In genomic region chr12:68406134-68406576, GRCh38 we compare ENCODE assay signal across 8 cellular contexts.
DNase-seq lines count a peak whose midpoint lies in the region; ATAC-seq and TF ChIP-seq lines count a peak whose summit lies in the region.

No MANE protein-coding gene starts in this region.

- H3K9me3 ChIP-seq in HEK293 (ENCODE audit: control insufficient read depth, insufficient read depth, low read depth, low read length): no peaks in the 10 kb centered on the region

- H3K36me3 ChIP-seq in HEK293 (ENCODE audit: control insufficient read depth in 2 of 2, insufficient read depth in 1 of 2, low read length in 2 of 2): no peaks in the 10 kb centered on the region

- no peak overlapping the region for H3K27ac ChIP-seq in HEK293 (ENCODE audit: extremely low read depth, low read depth, low read length)

- H3K4me3 ChIP-seq in HEK293 (ENCODE audit: low read depth, low read length) (no peak overlapping the region), fibroblast of pulmonary artery (replicated peaks; ENCODE audit: low read depth, low read length) (no peak overlapping the region)

- DNase-seq in fibroblast of pulmonary artery (ENCODE audit: low read depth) (peak; percentile 99), nucleus accumbens (lab: John Stamatoyannopoulos, UW) (peak in 50 of 56 donors; percentile 2 to 74 (median 34))
- no peak for DNase-seq in NK-92 treated with Interleukin-12 subunit alpha and Interleukin-12 subunit beta, amount 100 ng/mL, for 24 hours (lab: John Stamatoyannopoulos, UW)

- TF ChIP-seq CTCF in HEK293 (tag by site-specific recombination; IDR thresholded peaks at IDR 0.05) (no peak), fibroblast of pulmonary artery (IDR thresholded peaks at IDR 0.05; ENCODE audit: low read length, missing control alignments) (peak; percentile 73)

- CTCF ChIA-PET in HEK293 (lab: Yijun Ruan, JAX): interaction anchor here (0.6 to 1.0 kb wide), 4 partner anchors 19 to 952 kb away, joined by 3 to 4 read pairs (median 3); no protein-coding TSS in a partner anchor

- H3K4me1 ChIP-seq in HEK293 (ENCODE audit: control insufficient read depth, insufficient read depth, low read length): no peaks in the 10 kb centered on the region

- ATAC-seq in SK-N-SH treated with all-trans-retinoic acid at 6 μM for 48 hours (peak; percentile 96), HG03097 (IDR thresholded peaks at IDR 0.05; ENCODE audit: low FRiP score, unreplicated experiment) (no peak), GM18519 (IDR thresholded peaks at IDR 0.05; ENCODE audit: low FRiP score, unreplicated experiment) (no peak), GM18868 (IDR thresholded peaks at IDR 0.05; ENCODE audit: unreplicated experiment) (no peak)

- POLR2A ChIA-PET in HEK293 (lab: Yijun Ruan, JAX): no interaction called here

TF ChIP-seq in HEK293, 187 proteins besides CTCF, POLR2A, EP300 and RAD21 (continues in another document):
- no peak for TF ChIP-seq ZNF48 (tag by site-specific recombination; IDR thresholded peaks at IDR 0.05)
- TF ChIP-seq ZNF132 (tag by site-specific recombination; IDR thresholded peaks at IDR 0.05; ENCODE audit: borderline replicate concordance): no peak
- TF ChIP-seq ZNF394 (tag by site-specific recombination; IDR thresholded peaks at IDR 0.05; ENCODE audit: borderline replicate concordance): no peak
- TF ChIP-seq PRDM4 (tag by site-specific recombination; IDR thresholded peaks at IDR 0.05): no peak
- peak; percentile 68; the same call in 1 of the 2 replicates for TF ChIP-seq ZNF548 (tag by site-specific recombination; IDR thresholded peaks at IDR 0.05)
- TF ChIP-seq ZNF133 (tag by site-specific recombination; IDR thresholded peaks at IDR 0.05): no peak
- TF ChIP-seq ZNF350 (tag by site-specific recombination; IDR thresholded peaks at IDR 0.05): no peak
- TF ChIP-seq ZNF366 (tag by site-specific recombination; conservative IDR thresholded peaks at IDR 0.05): no peak
- TF ChIP-seq HOXA7 (CRISPR knock-in tag; IDR thresholded peaks at IDR 0.05; ENCODE audit: borderline replicate concordance): no peak
- no peak for TF ChIP-seq OVOL3 (tag by site-specific recombination; IDR thresholded peaks at IDR 0.05)
- TF ChIP-seq ZNF274 (IDR thresholded peaks at IDR 0.05; ENCODE audit: low read length): no peak
- no peak for TF ChIP-seq ZNF274 (tag by site-specific recombination; IDR thresholded peaks at IDR 0.05; ENCODE audit: borderline replicate concordance)
- 0 out of 2 replicates have a peak, but pooled peaks have one; percentile 21 for TF ChIP-seq ZNF341 (tag by site-specific recombination; IDR thresholded peaks at IDR 0.05; ENCODE audit: low read depth)
- TF ChIP-seq ZNF639 (tag by site-specific recombination; IDR thresholded peaks at IDR 0.05): no peak
- no peak for TF ChIP-seq ZSCAN16 (tag by site-specific recombination; IDR thresholded peaks at IDR 0.05)

TF ChIP-seq in SK-N-SH treated with all-trans-retinoic acid at 6 μM for 48 hours, 23 proteins besides CTCF, POLR2A, EP300 and RAD21:
- no peak for TF ChIP-seq ZC3H10 (CRISPR knock-in tag; IDR thresholded peaks at IDR 0.05)
- no peak for TF ChIP-seq TSHZ2 (CRISPR knock-in tag; IDR thresholded peaks at IDR 0.05)
- no peak for TF ChIP-seq SNAI2 (CRISPR knock-in tag; IDR thresholded peaks at IDR 0.05)
- no peak for TF ChIP-seq ISL1 (CRISPR knock-in tag; IDR thresholded peaks at IDR 0.05)
- TF ChIP-seq ZFP30 (CRISPR knock-in tag; IDR thresholded peaks at IDR 0.05): no peak
- TF ChIP-seq PATZ1 (CRISPR knock-in tag; IDR thresholded peaks at IDR 0.05; ENCODE audit: borderline replicate concordance): no peak
- no peak for TF ChIP-seq TOX (CRISPR knock-in tag; IDR thresholded peaks at IDR 0.05; ENCODE audit: borderline replicate concordance)
